ENCODE assay signal across 30 cellular contexts in the genomic region with DNA sequence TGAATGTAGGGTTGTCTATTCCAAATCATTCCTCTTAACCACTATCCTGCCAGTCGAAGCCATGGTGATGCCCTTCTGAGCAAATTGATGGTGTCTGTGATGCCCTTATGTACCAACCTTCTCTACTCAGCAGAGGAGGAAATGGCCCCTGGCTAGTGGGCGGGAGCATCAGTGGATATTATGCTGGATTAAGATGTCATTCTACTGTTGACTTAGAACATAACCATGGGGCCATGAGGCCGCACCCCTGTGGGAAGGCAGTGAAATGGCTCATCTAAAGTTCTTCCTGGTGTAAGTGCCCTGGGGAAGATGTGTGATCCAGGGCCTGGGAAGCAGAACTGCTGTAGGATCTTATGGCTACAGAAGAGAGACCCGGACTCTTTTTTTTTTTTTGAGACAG. TPM values are rescaled to one million over a fixed set of nuclear protein-coding genes. Genes with fewer than 3 reads are reported as not detected.
DNase-seq lines count a peak whose midpoint lies in the region; ATAC-seq, FAIRE-seq and TF ChIP-seq lines count a peak whose summit lies in the region.
"Had no signal": no experiment of that assay in that cellular context is flagged by ENCODE, and none has a peak within 500 bp of the region (broad histone marks: within the 10 kb centered on the region; RNA-seq: fewer than 3 reads in every experiment).

No MANE protein-coding gene starts in this region.

- TF ChIP-seq EP300 in A549 (IDR thresholded peaks at IDR 0.05), result no peak

- H3K4ac ChIP-seq in trophoblast cell (ENCODE audit: low read depth, low read length), result no peak overlapping the region

- 82% methylated on average over 4 of the region's 4 CpGs for WGBS in A549 (ENCODE audit: missing lambda C conversion rate)
- WGBS in trophoblast cell (ENCODE audit: extremely low coverage, insufficient coverage, insufficient read length), result no CpG with 5 or more reads among the region's 4 CpGs

- no peak overlapping the region for H3K9ac ChIP-seq in trophoblast cell (ENCODE audit: low read length)
- H3K9ac ChIP-seq: SK-N-SH had no signal

- TF ChIP-seq RAD21 in A549 (conservative IDR thresholded peaks at IDR 0.05 in 1 of 2, IDR thresholded peaks at IDR 0.05 in 1 of 2), result no peak

- H2BK120ac ChIP-seq in trophoblast cell (ENCODE audit: insufficient read depth, low read length, poor library complexity), result no peak overlapping the region

- H4K8ac ChIP-seq in trophoblast cell (ENCODE audit: low read depth, low read length), result no peak overlapping the region

- no peak for TF ChIP-seq POLR2A in A549 (IDR thresholded peaks at IDR 0.05; ENCODE audit: low read length)
- no peak for TF ChIP-seq POLR2A in Peyer's patch (IDR thresholded peaks at IDR 0.05)

- H3K27ac ChIP-seq in A549 (peak overlapping the region; percentile 1 to 46; a peak in 3 of 6 replicates), Peyer's patch (peak overlapping the region in 3 of 4 donors; percentile 49 to 71 (median 49)), trophoblast cell (ENCODE audit: low read depth, low read length) (no peak overlapping the region)
- H3K27ac ChIP-seq: heart left ventricle, neutrophil, prostate gland, testis had no signal

- ATAC-seq in A549 (no peak; a peak in 1 of 6 replicates), esophagus mucosa (peak; percentile 54), HG02588 (IDR thresholded peaks at IDR 0.05; ENCODE audit: unreplicated experiment) (no peak)
- ATAC-seq: heart left ventricle, K562 had no signal

- H3K79me2 ChIP-seq in trophoblast cell (ENCODE audit: control insufficient read depth, insufficient read depth, low read length, poor library complexity), result no peaks in the 10 kb centered on the region

- H4K91ac ChIP-seq in trophoblast cell (ENCODE audit: low read depth, low read length), result no peak overlapping the region

- H3K4me1 ChIP-seq in A549, result peaks cover 57% of the 10 kb centered on the region
- H3K4me1 ChIP-seq in Peyer's patch, result peaks cover 0 to 52% (median 1%) of the 10 kb centered on the region in 4 donors
- H3K4me1 ChIP-seq in trophoblast cell (ENCODE audit: control insufficient read depth in 1 of 2, insufficient read depth in 2 of 2, low read length in 2 of 2), result peaks cover 50 to 52% of the 10 kb centered on the region in 2 experiments
- H3K4me1 ChIP-seq: prostate gland, testis had no signal

- CTCF ChIA-PET in A549 (lab: Yijun Ruan, JAX), result no interaction called here

- H3K4me3 ChIP-seq in A549, result no peak overlapping the region
- H3K4me3 ChIP-seq in Peyer's patch, result no peak overlapping the region
- no peak overlapping the region for H3K4me3 ChIP-seq in trophoblast cell (ENCODE audit: low read depth, low read length)
- H3K4me3 ChIP-seq: heart left ventricle, K562, prostate gland, testis had no signal

- H3K27me3 Mint-ChIP-seq in progenitor cell of endocrine pancreas, result peaks cover 23% of the 10 kb centered on the region

- POLR2A ChIA-PET in A549 (lab: Yijun Ruan, JAX), result no interaction called here

- peak overlapping the region; percentile 51 for H2BK12ac ChIP-seq in trophoblast cell (ENCODE audit: low read length)

- no peak overlapping the region for H2AK5ac ChIP-seq in trophoblast cell (ENCODE audit: low read length)

- H2AFZ ChIP-seq in trophoblast cell (ENCODE audit: insufficient read depth, low read length, poor library complexity), result no peak overlapping the region

- DNase-seq in A549 (ENCODE audit: low read depth in 1 of 2, low spot score in 1 of 2) (peak in 1 of 2 experiments; percentile 63), Peyer's patch (peak in 2 of 3 donors; percentile 80 to 84), trophoblast cell (no peak), DMS79 (lab: John Stamatoyannopoulos, UW) (no peak), progenitor cell of endocrine pancreas (ENCODE audit: low spot score, unreplicated experiment) (no peak), cerebellar cortex (ENCODE audit: low spot score) (no peak)
- DNase-seq: activated CD4-positive, alpha-beta T cell treated with anti-CD3 and anti-CD28 coated beads for 48 hours; activated CD8-positive, alpha-beta memory T cell treated with anti-CD3 and anti-CD28 coated beads for 24 hours; activated naive CD4-positive, alpha-beta T cell; BE2C; cerebellar nuclear complex; GDM1; H9; heart left ventricle; NCI-H2081; NCI-H226; NCI-H748 treated with DMSO at 0.1 percent for 48 hours; SK-N-SH; stimulated activated CD4-positive, alpha-beta T cell treated with anti-CD3 and anti-CD28 coated beads, Interleukin-15, amount 100 ng/mL, for 24 hours; stimulated activated naive CD4-positive, alpha-beta T cell treated with Interleukin-2 at 50 U/mL for 16 hours; T-helper 2 cell; testis had no signal

- H3K14ac ChIP-seq in trophoblast cell (ENCODE audit: low read length), result no peak overlapping the region

- no peak for TF ChIP-seq CTCF in A549 (IDR thresholded peaks at IDR 0.05)
- TF ChIP-seq CTCF in Peyer's patch (IDR thresholded peaks at IDR 0.05), result no peak
- no peak for TF ChIP-seq CTCF in progenitor cell of endocrine pancreas (IDR thresholded peaks at IDR 0.05; ENCODE audit: unreplicated experiment)

- no peak overlapping the region for H4K12ac ChIP-seq in trophoblast cell (ENCODE audit: low read depth, low read length)

- no peak overlapping the region for H3K18ac ChIP-seq in trophoblast cell (ENCODE audit: low read length)

- H3K23ac ChIP-seq in trophoblast cell (ENCODE audit: low read length), result no peak overlapping the region

- H3K4me1 Mint-ChIP-seq in progenitor cell of endocrine pancreas (ENCODE audit: low read depth), result peaks cover 25% of the 10 kb centered on the region

- H3K27ac Mint-ChIP-seq in progenitor cell of endocrine pancreas, result no peak overlapping the region
- H3K27ac Mint-ChIP-seq: H9 had no signal

- no peaks in the 10 kb centered on the region for H3K36me3 Mint-ChIP-seq in progenitor cell of endocrine pancreas (ENCODE audit: insufficient read depth)

- H3K4me2 ChIP-seq in A549, result 0 out of 3 replicates have a peak overlapping the region, but pooled peaks have one; percentile 7
- H3K4me2 ChIP-seq in trophoblast cell (ENCODE audit: low read length), result no peak overlapping the region
- H3K4me2 ChIP-seq: SK-N-SH had no signal

- no peaks in the 10 kb centered on the region for H3K27me3 ChIP-seq in Peyer's patch
- H3K27me3 ChIP-seq in trophoblast cell (ENCODE audit: insufficient read depth, low read length), result no peaks in the 10 kb centered on the region
- H3K27me3 ChIP-seq: BE2C, heart left ventricle, neutrophil, testis had no signal

- H3K9me3 Mint-ChIP-seq in progenitor cell of endocrine pancreas (ENCODE audit: low read depth), result peaks cover 3% of the 10 kb centered on the region
- H3K9me3 Mint-ChIP-seq: H9 had no signal

- H3K9me3 ChIP-seq in A549 (no peaks in the 10 kb centered on the region), Peyer's patch (no peaks in the 10 kb centered on the region), trophoblast cell (ENCODE audit: insufficient read depth, low read depth, low read length) (no peaks in the 10 kb centered on the region)
- H3K9me3 ChIP-seq: BE2C, heart left ventricle, neutrophil, prostate gland, SK-N-SH, testis had no signal

- no peak overlapping the region for H2BK5ac ChIP-seq in trophoblast cell (ENCODE audit: low read depth, low read length, poor library complexity)

- H3K79me1 ChIP-seq in trophoblast cell (ENCODE audit: low read length), result peaks cover 20% of the 10 kb centered on the region

- no peak for FAIRE-seq in A549 (lab: Jason Lieb, UNC)
- FAIRE-seq: GM19239, HTR-8/SVneo, K562 had no signal

- H3K4me3 Mint-ChIP-seq in progenitor cell of endocrine pancreas (ENCODE audit: low read depth), result no peak overlapping the region
- H3K4me3 Mint-ChIP-seq: H9 had no signal

- H3K36me3 ChIP-seq in Peyer's patch (no peaks in the 10 kb centered on the region), trophoblast cell (ENCODE audit: control insufficient read depth in 1 of 2, insufficient read depth in 2 of 2, low read length in 2 of 2) (no peaks in the 10 kb centered on the region)
- H3K36me3 ChIP-seq: BE2C, heart left ventricle, neutrophil, prostate gland had no signal

TF ChIP-seq in A549, 52 proteins besides CTCF, POLR2A, EP300 and RAD21:
- TF ChIP-seq CBX2 (IDR thresholded peaks at IDR 0.05; ENCODE audit: borderline replicate concordance, low read depth), result no peak

RNA-seq across cellular contexts. Expression of a gene that starts 20.7 kb away (rescaled TPM):
- 3.7 and 5.2 TPM in 2 replicates for polyA plus RNA-seq in A549 (2011; rRNA removed)
- polyA plus RNA-seq in A549 (2012; cell fraction: cytosol; rRNA removed), result 7.6 and 11.4 TPM in 2 replicates
- polyA plus RNA-seq in A549 (2012; cell fraction: nucleus; rRNA removed), result 10.3 and 15.5 TPM in 2 replicates
- polyA plus RNA-seq in A549 (2017; fragmentation: RNase III; extraction: RNeasy Plus Mini Kit Qiagen cat#74134 plus additional on column Dnase treatment), result 6.1 to 6.4 TPM (median 6.4 TPM) in 3 replicates
- 6.8 and 8.8 TPM in 2 replicates for polyA minus RNA-seq in A549 (2011; rRNA and poly(A)+ RNA removed)
- total RNA-seq in Peyer's patch, result 10 to 100 TPM in 3 of 4 donors, 1 to 10 TPM in 1; 6.6 to 42.7 (median 33.5) TPM
- 44.3 TPM for total RNA-seq in esophagus mucosa
- polyA plus RNA-seq in trophoblast cell (2013), result 4.4 and 4.6 TPM in 2 replicates
- 0.55 and 0.96 TPM in 2 replicates for total RNA-seq in progenitor cell of endocrine pancreas
- total RNA-seq: A673, K562 had no signal
- polyA plus RNA-seq: K562 had no signal

RNA-seq across cellular contexts. Expression of a gene that starts 55.2 kb away (rescaled TPM):
- 15.0 and 19.0 TPM in 2 replicates for polyA plus RNA-seq in A549 (2011; rRNA removed)
- polyA plus RNA-seq in A549 (2012; cell fraction: cytosol; rRNA removed), result 6.6 and 7.7 TPM in 2 replicates
- 7.0 and 9.3 TPM in 2 replicates for polyA plus RNA-seq in A549 (2012; cell fraction: nucleus; rRNA removed)
- 9.4 to 10.5 TPM (median 10.5 TPM) in 3 replicates for polyA plus RNA-seq in A549 (2017; fragmentation: RNase III; extraction: RNeasy Plus Mini Kit Qiagen cat#74134 plus additional on column Dnase treatment)
- polyA minus RNA-seq in A549 (2011; rRNA and poly(A)+ RNA removed), result 8.8 and 9.8 TPM in 2 replicates
- 10 to 100 TPM in 3 of 4 donors, 1 to 10 TPM in 1; 6.7 to 95.7 (median 10.2) TPM for total RNA-seq in Peyer's patch
- total RNA-seq in esophagus mucosa, result 7.3 TPM
- 6.4 and 8.1 TPM in 2 replicates for polyA plus RNA-seq in trophoblast cell (2013)
- 28.4 and 35.4 TPM in 2 replicates for total RNA-seq in progenitor cell of endocrine pancreas

Comparison
In these comparisons a context has a peak if more than half of its experiments do, and no peak if none do; other contexts are left out.
1. DNase-seq: peak in Peyer's patch (2 of 3); none in trophoblast cell (0 of 2), DMS79 (single experiment), progenitor cell of endocrine pancreas (single experiment) and cerebellar cortex (single experiment).